ENCODE assay signal across 1 cellular context in the genomic region with DNA sequence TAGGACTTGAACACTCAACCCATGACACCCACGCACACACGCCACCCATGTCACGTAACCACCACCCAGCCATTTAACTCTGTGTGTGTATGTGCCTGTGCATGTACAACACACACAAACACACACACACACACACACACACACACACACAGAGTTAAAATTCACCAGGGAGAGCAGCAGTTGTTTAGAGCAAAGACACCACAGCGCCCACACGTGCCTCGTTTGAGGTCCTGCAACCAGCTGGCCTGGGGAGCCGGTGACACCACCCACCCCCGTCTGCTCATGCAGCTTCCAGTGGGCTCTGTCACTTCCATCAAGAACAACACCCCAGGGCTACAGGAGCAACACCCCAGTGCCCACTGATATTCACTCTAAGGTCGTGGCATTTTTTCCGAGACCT.
TF ChIP-seq lines count a peak whose summit lies in the region.

No MANE protein-coding gene starts in this region.

TF ChIP-seq in GM23338, 12 proteins besides CTCF, POLR2A, EP300 and RAD21:
- TF ChIP-seq, protein P1, sequence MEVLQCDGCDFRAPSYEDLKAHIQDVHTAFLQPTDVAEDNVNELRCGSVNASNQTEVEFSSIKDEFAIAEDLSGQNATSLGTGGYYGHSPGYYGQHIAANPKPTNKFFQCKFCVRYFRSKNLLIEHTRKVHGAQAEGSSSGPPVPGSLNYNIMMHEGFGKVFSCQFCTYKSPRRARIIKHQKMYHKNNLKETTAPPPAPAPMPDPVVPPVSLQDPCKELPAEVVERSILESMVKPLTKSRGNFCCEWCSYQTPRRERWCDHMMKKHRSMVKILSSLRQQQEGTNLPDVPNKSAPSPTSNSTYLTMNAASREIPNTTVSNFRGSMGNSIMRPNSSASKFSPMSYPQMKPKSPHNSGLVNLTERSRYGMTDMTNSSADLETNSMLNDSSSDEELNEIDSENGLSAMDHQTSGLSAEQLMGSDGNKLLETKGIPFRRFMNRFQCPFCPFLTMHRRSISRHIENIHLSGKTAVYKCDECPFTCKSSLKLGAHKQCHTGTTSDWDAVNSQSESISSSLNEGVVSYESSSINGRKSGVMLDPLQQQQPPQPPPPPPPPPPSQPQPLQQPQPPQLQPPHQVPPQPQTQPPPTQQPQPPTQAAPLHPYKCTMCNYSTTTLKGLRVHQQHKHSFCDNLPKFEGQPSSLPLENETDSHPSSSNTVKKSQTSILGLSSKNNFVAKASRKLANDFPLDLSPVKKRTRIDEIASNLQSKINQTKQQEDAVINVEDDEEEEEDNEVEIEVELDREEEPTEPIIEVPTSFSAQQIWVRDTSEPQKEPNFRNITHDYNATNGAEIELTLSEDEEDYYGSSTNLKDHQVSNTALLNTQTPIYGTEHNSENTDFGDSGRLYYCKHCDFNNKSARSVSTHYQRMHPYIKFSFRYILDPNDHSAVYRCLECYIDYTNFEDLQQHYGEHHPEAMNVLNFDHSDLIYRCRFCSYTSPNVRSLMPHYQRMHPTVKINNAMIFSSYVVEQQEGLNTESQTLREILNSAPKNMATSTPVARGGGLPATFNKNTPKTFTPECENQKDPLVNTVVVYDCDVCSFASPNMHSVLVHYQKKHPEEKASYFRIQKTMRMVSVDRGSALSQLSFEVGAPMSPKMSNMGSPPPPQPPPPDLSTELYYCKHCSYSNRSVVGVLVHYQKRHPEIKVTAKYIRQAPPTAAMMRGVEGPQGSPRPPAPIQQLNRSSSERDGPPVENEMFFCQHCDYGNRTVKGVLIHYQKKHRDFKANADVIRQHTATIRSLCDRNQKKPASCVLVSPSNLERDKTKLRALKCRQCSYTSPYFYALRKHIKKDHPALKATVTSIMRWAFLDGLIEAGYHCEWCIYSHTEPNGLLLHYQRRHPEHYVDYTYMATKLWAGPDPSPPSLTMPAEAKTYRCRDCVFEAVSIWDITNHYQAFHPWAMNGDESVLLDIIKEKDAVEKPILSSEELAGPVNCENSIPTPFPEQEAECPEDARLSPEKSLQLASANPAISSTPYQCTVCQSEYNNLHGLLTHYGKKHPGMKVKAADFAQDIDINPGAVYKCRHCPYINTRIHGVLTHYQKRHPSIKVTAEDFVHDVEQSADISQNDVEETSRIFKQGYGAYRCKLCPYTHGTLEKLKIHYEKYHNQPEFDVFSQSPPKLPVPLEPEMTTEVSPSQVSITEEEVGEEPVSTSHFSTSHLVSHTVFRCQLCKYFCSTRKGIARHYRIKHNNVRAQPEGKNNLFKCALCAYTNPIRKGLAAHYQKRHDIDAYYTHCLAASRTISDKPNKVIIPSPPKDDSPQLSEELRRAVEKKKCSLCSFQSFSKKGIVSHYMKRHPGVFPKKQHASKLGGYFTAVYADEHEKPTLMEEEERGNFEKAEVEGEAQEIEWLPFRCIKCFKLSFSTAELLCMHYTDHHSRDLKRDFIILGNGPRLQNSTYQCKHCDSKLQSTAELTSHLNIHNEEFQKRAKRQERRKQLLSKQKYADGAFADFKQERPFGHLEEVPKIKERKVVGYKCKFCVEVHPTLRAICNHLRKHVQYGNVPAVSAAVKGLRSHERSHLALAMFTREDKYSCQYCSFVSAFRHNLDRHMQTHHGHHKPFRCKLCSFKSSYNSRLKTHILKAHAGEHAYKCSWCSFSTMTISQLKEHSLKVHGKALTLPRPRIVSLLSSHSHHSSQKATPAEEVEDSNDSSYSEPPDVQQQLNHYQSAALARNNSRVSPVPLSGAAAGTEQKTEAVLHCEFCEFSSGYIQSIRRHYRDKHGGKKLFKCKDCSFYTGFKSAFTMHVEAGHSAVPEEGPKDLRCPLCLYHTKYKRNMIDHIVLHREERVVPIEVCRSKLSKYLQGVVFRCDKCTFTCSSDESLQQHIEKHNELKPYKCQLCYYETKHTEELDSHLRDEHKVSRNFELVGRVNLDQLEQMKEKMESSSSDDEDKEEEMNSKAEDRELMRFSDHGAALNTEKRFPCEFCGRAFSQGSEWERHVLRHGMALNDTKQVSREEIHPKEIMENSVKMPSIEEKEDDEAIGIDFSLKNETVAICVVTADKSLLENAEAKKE (CRISPR knock-in tag; IDR thresholded peaks at IDR 0.05), result no peak
- TF ChIP-seq CREB1 (CRISPR knock-in tag; IDR thresholded peaks at IDR 0.05; ENCODE audit: low read depth) (no peak), STAT1 (IDR thresholded peaks at IDR 0.05; ENCODE audit: unreplicated experiment) (no peak), JUNB (IDR thresholded peaks at IDR 0.05; ENCODE audit: unreplicated experiment) (no peak), EZH2 (IDR thresholded peaks at IDR 0.05; ENCODE audit: low read depth, unreplicated experiment) (no peak), POLR2AphosphoS5 (IDR thresholded peaks at IDR 0.05; ENCODE audit: low read depth) (no peak)
- TF ChIP-seq, protein P2, sequence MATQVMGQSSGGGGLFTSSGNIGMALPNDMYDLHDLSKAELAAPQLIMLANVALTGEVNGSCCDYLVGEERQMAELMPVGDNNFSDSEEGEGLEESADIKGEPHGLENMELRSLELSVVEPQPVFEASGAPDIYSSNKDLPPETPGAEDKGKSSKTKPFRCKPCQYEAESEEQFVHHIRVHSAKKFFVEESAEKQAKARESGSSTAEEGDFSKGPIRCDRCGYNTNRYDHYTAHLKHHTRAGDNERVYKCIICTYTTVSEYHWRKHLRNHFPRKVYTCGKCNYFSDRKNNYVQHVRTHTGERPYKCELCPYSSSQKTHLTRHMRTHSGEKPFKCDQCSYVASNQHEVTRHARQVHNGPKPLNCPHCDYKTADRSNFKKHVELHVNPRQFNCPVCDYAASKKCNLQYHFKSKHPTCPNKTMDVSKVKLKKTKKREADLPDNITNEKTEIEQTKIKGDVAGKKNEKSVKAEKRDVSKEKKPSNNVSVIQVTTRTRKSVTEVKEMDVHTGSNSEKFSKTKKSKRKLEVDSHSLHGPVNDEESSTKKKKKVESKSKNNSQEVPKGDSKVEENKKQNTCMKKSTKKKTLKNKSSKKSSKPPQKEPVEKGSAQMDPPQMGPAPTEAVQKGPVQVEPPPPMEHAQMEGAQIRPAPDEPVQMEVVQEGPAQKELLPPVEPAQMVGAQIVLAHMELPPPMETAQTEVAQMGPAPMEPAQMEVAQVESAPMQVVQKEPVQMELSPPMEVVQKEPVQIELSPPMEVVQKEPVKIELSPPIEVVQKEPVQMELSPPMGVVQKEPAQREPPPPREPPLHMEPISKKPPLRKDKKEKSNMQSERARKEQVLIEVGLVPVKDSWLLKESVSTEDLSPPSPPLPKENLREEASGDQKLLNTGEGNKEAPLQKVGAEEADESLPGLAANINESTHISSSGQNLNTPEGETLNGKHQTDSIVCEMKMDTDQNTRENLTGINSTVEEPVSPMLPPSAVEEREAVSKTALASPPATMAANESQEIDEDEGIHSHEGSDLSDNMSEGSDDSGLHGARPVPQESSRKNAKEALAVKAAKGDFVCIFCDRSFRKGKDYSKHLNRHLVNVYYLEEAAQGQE (IDR thresholded peaks at IDR 0.05; ENCODE audit: unreplicated experiment), result no peak
